ENCODE assay signal across 21 cellular contexts in the genomic region with DNA sequence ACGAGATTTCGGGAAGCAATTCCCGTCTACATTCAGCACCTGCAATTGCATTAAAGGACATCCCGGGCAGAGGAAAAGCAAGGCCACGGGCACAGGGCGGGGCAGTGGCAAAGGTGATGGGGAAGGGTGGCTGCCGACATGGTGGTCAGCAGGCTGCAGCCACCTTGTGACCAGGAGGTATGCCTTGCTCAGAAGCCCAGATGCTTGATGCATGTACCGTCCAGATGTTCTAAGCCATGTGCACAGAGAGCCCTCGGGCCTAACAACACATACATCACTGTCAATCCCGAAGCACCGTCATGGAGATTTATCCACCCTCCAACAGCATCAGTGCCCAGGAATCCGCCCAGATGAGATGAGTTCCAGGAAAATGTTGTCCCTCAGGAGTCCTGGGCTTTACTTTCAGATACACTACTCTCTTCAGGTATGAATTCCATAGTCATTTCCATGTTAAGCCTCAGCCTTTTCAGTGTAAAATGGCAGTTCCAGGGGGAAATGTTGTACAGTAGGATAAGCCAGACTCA.
DNase-seq lines count a peak whose midpoint lies in the region; ATAC-seq and TF ChIP-seq lines count a peak whose summit lies in the region.
"Had no signal": no experiment of that assay in that cellular context is flagged by ENCODE, and none has a peak within 500 bp of the region (broad histone marks: within the 10 kb centered on the region; RNA-seq: fewer than 3 reads in every experiment).

No MANE protein-coding gene starts in this region.

- peak; percentile 32 for DNase-seq in activated CD8-positive, alpha-beta memory T cell treated with anti-CD3 and anti-CD28 coated beads, Interleukin-2, amount 50 U/mL, for 48 hours
- no peak for DNase-seq in activated CD8-positive, alpha-beta memory T cell treated with anti-CD3 and anti-CD28 coated beads, Interleukin-2, amount 50 U/mL, for 4 hours
- peak; percentile 18 for DNase-seq in colonic mucosa
- DNase-seq in vagina (ENCODE audit: extremely low spot score in 2 of 2) = peak; percentile 72 to 77
- DNase-seq in NCI-H1930 (lab: John Stamatoyannopoulos, UW) = no peak
- DNase-seq: activated effector memory CD4-positive, alpha-beta T cell treated with Interleukin-2 at 50 U/mL for 16 hours; activated naive CD8-positive, alpha-beta T cell treated with anti-CD3 and anti-CD28 coated beads, Interleukin-2, amount 50 U/mL, for 24 hours; dermis blood vessel endothelial cell; GF-D8; KG1; left ventricle myocardium inferior; MV-4-11; NCI-H187 treated with DMSO at 0.1 percent for 48 hours; stimulated activated naive CD8-positive, alpha-beta T cell treated with anti-CD3 and anti-CD28 coated beads, Interleukin-15, amount 100 ng/mL, for 72 hours; upper lobe of right lung had no signal

- H3K27me3 ChIP-seq in colonic mucosa = no peaks in the 10 kb centered on the region
- no peaks in the 10 kb centered on the region for H3K27me3 ChIP-seq in mucosa of rectum (ENCODE audit: control insufficient read depth in 2 of 2, insufficient read depth in 2 of 2, low read length in 2 of 2)
- no peaks in the 10 kb centered on the region for H3K27me3 ChIP-seq in vagina
- H3K27me3 ChIP-seq: upper lobe of right lung had no signal

- H3K27ac ChIP-seq in colonic mucosa = no peak overlapping the region
- H3K27ac ChIP-seq in mucosa of rectum (ENCODE audit: low read depth in 2 of 2, low read length in 2 of 2) = peak overlapping the region; percentile 17 to 24
- H3K27ac ChIP-seq in vagina = peak overlapping the region; percentile 63
- H3K27ac ChIP-seq: C4-2B, left ventricle myocardium inferior, parathyroid adenoma, upper lobe of right lung had no signal

- no peaks in the 10 kb centered on the region for H3K9me3 ChIP-seq in colonic mucosa
- no peaks in the 10 kb centered on the region for H3K9me3 ChIP-seq in mucosa of rectum (ENCODE audit: control insufficient read depth in 2 of 2, low read length in 2 of 2)
- H3K9me3 ChIP-seq in vagina = no peaks in the 10 kb centered on the region
- H3K9me3 ChIP-seq: left ventricle myocardium inferior, upper lobe of right lung had no signal

- no peak for ATAC-seq in HG02759 (IDR thresholded peaks at IDR 0.05; ENCODE audit: unreplicated experiment)
- ATAC-seq in HG02763 (IDR thresholded peaks at IDR 0.05; ENCODE audit: unreplicated experiment) = no peak
- ATAC-seq: activated CD4-positive, CD25-positive, alpha-beta regulatory T cell treated with anti-CD3 and anti-CD28 coated beads, Interleukin-2, amount 50 U/mL, for 24 hours; activated naive CD8-positive, alpha-beta T cell treated with anti-CD3 and anti-CD28 coated beads, Interleukin-2, amount 50 U/mL, for 24 hours; stimulated activated naive CD8-positive, alpha-beta T cell treated with anti-CD3 and anti-CD28 coated beads, Interleukin-15, amount 100 ng/mL, for 72 hours had no signal

- H3K4me3 ChIP-seq in colonic mucosa = no peak overlapping the region
- no peak overlapping the region for H3K4me3 ChIP-seq in mucosa of rectum (ENCODE audit: low read length in 2 of 2)
- no peak overlapping the region for H3K4me3 ChIP-seq in vagina
- H3K4me3 ChIP-seq: left ventricle myocardium inferior, upper lobe of right lung had no signal

- H3K36me3 ChIP-seq in colonic mucosa (no peaks in the 10 kb centered on the region), mucosa of rectum (ENCODE audit: control insufficient read depth in 2 of 2, insufficient read depth in 2 of 2, low read length in 2 of 2) (no peaks in the 10 kb centered on the region), vagina (no peaks in the 10 kb centered on the region)
- H3K36me3 ChIP-seq: left ventricle myocardium inferior, upper lobe of right lung had no signal

- intact Hi-C loops in colonic mucosa (cut with DNase I) (loop anchor here (10.0 kb wide), 1 partner anchor 728 kb away; no protein-coding TSS in a partner anchor), vagina (cut with DNase I) (no loop called here)

- TF ChIP-seq CTCF in colonic mucosa (IDR thresholded peaks at IDR 0.05) = no peak
- TF ChIP-seq CTCF in vagina (IDR thresholded peaks at IDR 0.05) = no peak

- H3K9ac ChIP-seq in colonic mucosa (ENCODE audit: low read depth in 2 of 2, low read length in 2 of 2) = no peak overlapping the region
- no peak overlapping the region for H3K9ac ChIP-seq in mucosa of rectum (ENCODE audit: low read depth in 1 of 2, low read length in 2 of 2)
- H3K9ac ChIP-seq: parathyroid adenoma had no signal

- no peak for TF ChIP-seq POLR2A in vagina (IDR thresholded peaks at IDR 0.05)

- H3K4me1 ChIP-seq in colonic mucosa = no peaks in the 10 kb centered on the region
- peaks cover 8 to 18% of the 10 kb centered on the region in 2 donors for H3K4me1 ChIP-seq in mucosa of rectum (ENCODE audit: control insufficient read depth in 2 of 2, insufficient read depth in 2 of 2, low read length in 2 of 2)
- peaks cover 27% of the 10 kb centered on the region for H3K4me1 ChIP-seq in vagina
- H3K4me1 ChIP-seq: left ventricle myocardium inferior had no signal

Comparison
In these comparisons a context has a peak if more than half of its experiments do, and no peak if none do; other contexts are left out.
1. DNase-seq: peak in activated CD8-positive, alpha-beta memory T cell treated with anti-CD3 and anti-CD28 coated beads, Interleukin-2, amount 50 U/mL, for 48 hours (single experiment), colonic mucosa (single experiment) and vagina (2 of 2); none in activated CD8-positive, alpha-beta memory T cell treated with anti-CD3 and anti-CD28 coated beads, Interleukin-2, amount 50 U/mL, for 4 hours (single experiment) and NCI-H1930 (0 of 2).